2 cellular contexts compared by ENCODE assay signal in genomic region chrX:38930474-38930873, GRCh38.
A peak's percentile ranks its signal among the peaks of the same experiment; 100 is the strongest.
TF ChIP-seq lines count a peak whose summit lies in the region.

No MANE protein-coding gene starts in this region.

TF ChIP-seq in K562, 482 proteins besides CTCF, POLR2A, EP300 and RAD21:
- TF ChIP-seq POLR3A (IDR thresholded peaks at IDR 0.05; ENCODE audit: borderline replicate concordance, extremely low read depth, insufficient read depth, insufficient read length) = no peak
- no peak for TF ChIP-seq ELF1 (tag; IDR thresholded peaks at IDR 0.05)
- TF ChIP-seq ZBTB49 (CRISPR knock-in tag; IDR thresholded peaks at IDR 0.05; ENCODE audit: borderline replicate concordance) = no peak
- TF ChIP-seq HNRNPH1 (optimal IDR thresholded peaks at IDR 0.05; ENCODE audit: low read depth, low read length) = no peak
- no peak for TF ChIP-seq ZNF174 (CRISPR knock-in tag; IDR thresholded peaks at IDR 0.05)
- no peak for TF ChIP-seq NONO (IDR thresholded peaks at IDR 0.05; ENCODE audit: low read depth in 2 of 2, low read length in 1 of 2)
- no peak for TF ChIP-seq SREBF2 (CRISPR knock-in tag; IDR thresholded peaks at IDR 0.05)
- no peak for TF ChIP-seq KLF10 (CRISPR knock-in tag; IDR thresholded peaks at IDR 0.05)
- peak; percentile 41 for TF ChIP-seq RBM25 (IDR thresholded peaks at IDR 0.05; ENCODE audit: low read depth, low read length, severe bottlenecking)
- peak; percentile 63 for TF ChIP-seq BCOR (IDR thresholded peaks at IDR 0.05)

TF ChIP-seq in SK-N-SH, 30 proteins besides CTCF, POLR2A, EP300 and RAD21:
- TF ChIP-seq MXI1 (IDR thresholded peaks at IDR 0.05; ENCODE audit: low read depth, low read length) (no peak), MAX (IDR thresholded peaks at IDR 0.05; ENCODE audit: low read depth) (no peak), ELF1 (IDR thresholded peaks at IDR 0.05) (no peak), SMC3 (IDR thresholded peaks at IDR 0.05; ENCODE audit: low read depth, low read length) (no peak), EZH2phosphoT487 (IDR thresholded peaks at IDR 0.05; ENCODE audit: borderline replicate concordance, low read depth) (no peak), FOSL2 (IDR thresholded peaks at IDR 0.05; ENCODE audit: borderline replicate concordance, low read depth) (no peak), RCOR1 (IDR thresholded peaks at IDR 0.05; ENCODE audit: low read length) (no peak)
